17 cellular contexts compared by ENCODE assay signal in the genomic region with DNA sequence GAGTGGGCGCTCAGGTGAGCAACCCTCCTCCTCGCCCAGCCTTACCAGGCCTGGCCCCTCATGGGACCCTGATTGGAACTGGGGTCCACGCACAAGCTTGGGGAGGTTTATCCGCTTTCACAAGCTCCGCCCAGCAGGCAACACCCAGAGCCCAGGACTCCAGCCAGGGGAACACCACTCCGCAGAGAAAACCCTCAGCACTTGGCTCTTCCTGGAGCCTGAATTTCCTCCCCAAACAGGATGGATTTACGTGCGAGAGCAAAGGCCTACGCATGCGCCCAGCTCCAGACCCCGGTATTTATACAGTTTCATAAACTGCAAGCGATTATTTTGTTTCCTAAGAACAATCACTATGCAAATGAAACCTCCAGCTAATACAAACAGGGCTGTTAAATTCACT. TPM values are rescaled to one million over a fixed set of nuclear protein-coding genes. Genes with fewer than 3 reads are reported as not detected.
DNase-seq lines count a peak whose midpoint lies in the region; ATAC-seq, FAIRE-seq and TF ChIP-seq lines count a peak whose summit lies in the region.
"Had no signal": no experiment of that assay in that cellular context is flagged by ENCODE, and none has a peak within 500 bp of the region (broad histone marks: within the 10 kb centered on the region; RNA-seq: fewer than 3 reads in every experiment).

No MANE protein-coding gene starts in this region.

- WGBS in mesodermal cell (ENCODE audit: insufficient coverage in 2 of 2), 2 experiments: 74 to 77% methylated on average over 12 of the region's 12 CpGs

- peak overlapping the region; percentile 8 for H3K27ac ChIP-seq in mesodermal cell (ENCODE audit: low read depth, low read length, severe bottlenecking)
- H3K27ac ChIP-seq: C4-2B had no signal

- ATAC-seq in WTC11 (peak; percentile 11; the same call in 1 of the 2 replicates), GM21825 (IDR thresholded peaks at IDR 0.05; ENCODE audit: unreplicated experiment) (no peak)
- ATAC-seq: activated CD4-positive, alpha-beta T cell treated with anti-CD3 and anti-CD28 coated beads for 36 hours; HCT116 had no signal

- peak overlapping the region; percentile 73; the same call in 1 of the 2 replicates for H3K27ac Mint-ChIP-seq in WTC11
- no peak overlapping the region for H3K27ac Mint-ChIP-seq in activated naive CD8-positive, alpha-beta T cell treated with anti-CD3 and anti-CD28 coated beads for 36 hours
- H3K27ac Mint-ChIP-seq: activated CD4-positive, alpha-beta T cell treated with anti-CD3 and anti-CD28 coated beads for 36 hours; progenitor cell of endocrine pancreas had no signal

- no peak overlapping the region; the same call in 1 of the 2 replicates for H3K4me3 Mint-ChIP-seq in WTC11
- H3K4me3 Mint-ChIP-seq in activated naive CD8-positive, alpha-beta T cell treated with anti-CD3 and anti-CD28 coated beads for 36 hours: no peak overlapping the region
- H3K4me3 Mint-ChIP-seq: activated CD4-positive, alpha-beta T cell treated with anti-CD3 and anti-CD28 coated beads for 36 hours had no signal

- 0 out of 2 replicates have a peak, but pooled peaks cover 8% of the 10 kb centered on the region for H3K36me3 Mint-ChIP-seq in WTC11
- no peaks in the 10 kb centered on the region for H3K36me3 Mint-ChIP-seq in activated naive CD8-positive, alpha-beta T cell treated with anti-CD3 and anti-CD28 coated beads for 36 hours

- no peaks in the 10 kb centered on the region for H3K9me3 Mint-ChIP-seq in WTC11
- H3K9me3 Mint-ChIP-seq in activated naive CD8-positive, alpha-beta T cell treated with anti-CD3 and anti-CD28 coated beads for 36 hours: no peaks in the 10 kb centered on the region

- no peaks in the 10 kb centered on the region for H3K36me3 ChIP-seq in mesodermal cell (ENCODE audit: control insufficient read depth, insufficient read depth, low read length)

- CTCF ChIA-PET in WTC11 (lab: Charles Lee): interaction anchor here (0.6 to 1.9 kb wide), 6 partner anchors 18 to 189 kb away, joined by 3 to 7 read pairs (median 4); no protein-coding TSS in a partner anchor

- no peaks in the 10 kb centered on the region for H3K9me3 ChIP-seq in mesodermal cell (ENCODE audit: control insufficient read depth, low read length)

- DNase-seq in WTC11 (ENCODE audit: low spot score): no peak
- DNase-seq in fibroblast of the aortic adventitia (ENCODE audit: low read depth): peak; percentile 62
- peak; percentile 25 for DNase-seq in superior temporal gyrus (ENCODE audit: extremely low spot score)
- no peak for DNase-seq in activated naive CD8-positive, alpha-beta T cell treated with anti-CD3 and anti-CD28 coated beads for 36 hours
- DNase-seq in RCC 7860 (ENCODE audit: low spot score): no peak
- no peak for DNase-seq in HUDEP-2 (lab: John Stamatoyannopoulos, UW; ENCODE audit: unreplicated experiment in 76 of 76)
- DNase-seq: activated CD4-positive, alpha-beta T cell treated with anti-CD3 and anti-CD28 coated beads for 36 hours; activated gamma-delta T cell treated with Interleukin-2 at 50 U/mL for 16 hours; GF-D8; NCI-H446; SIG-M5 had no signal

- H3K4me3 ChIP-seq in fibroblast of the aortic adventitia (ENCODE audit: low read depth, low read length): no peak overlapping the region
- no peak overlapping the region for H3K4me3 ChIP-seq in mesodermal cell (ENCODE audit: extremely low read depth, insufficient read depth, low read length, poor library complexity, severe bottlenecking)

- no peaks in the 10 kb centered on the region; the same call in 1 of the 2 replicates for H3K27me3 Mint-ChIP-seq in WTC11 (ENCODE audit: low read depth)
- H3K27me3 Mint-ChIP-seq in activated naive CD8-positive, alpha-beta T cell treated with anti-CD3 and anti-CD28 coated beads for 36 hours: peaks cover 18% of the 10 kb centered on the region
- H3K27me3 Mint-ChIP-seq: progenitor cell of endocrine pancreas had no signal

- POLR2A ChIA-PET in WTC11 (lab: Charles Lee): no interaction called here

- peaks cover 65% of the 10 kb centered on the region for H3K4me1 ChIP-seq in mesodermal cell (ENCODE audit: control insufficient read depth, insufficient read depth, low read length, poor library complexity, severe bottlenecking)

- no peak for FAIRE-seq in RCC 7860 (lab: Jason Lieb, UNC)

- H3K4me1 Mint-ChIP-seq in WTC11: peaks cover 71% of the 10 kb centered on the region
- H3K4me1 Mint-ChIP-seq in activated naive CD8-positive, alpha-beta T cell treated with anti-CD3 and anti-CD28 coated beads for 36 hours: no peaks in the 10 kb centered on the region
- H3K4me1 Mint-ChIP-seq: activated CD4-positive, alpha-beta T cell treated with anti-CD3 and anti-CD28 coated beads for 36 hours had no signal

- no peak for TF ChIP-seq CTCF in WTC11 (IDR thresholded peaks at IDR 0.05)
- no peak for TF ChIP-seq CTCF in fibroblast of the aortic adventitia (IDR thresholded peaks at IDR 0.05; ENCODE audit: insufficient read depth, low read length)

TF ChIP-seq in WTC11, 78 proteins besides CTCF, POLR2A, EP300 and RAD21:
- TF ChIP-seq, protein P1, sequence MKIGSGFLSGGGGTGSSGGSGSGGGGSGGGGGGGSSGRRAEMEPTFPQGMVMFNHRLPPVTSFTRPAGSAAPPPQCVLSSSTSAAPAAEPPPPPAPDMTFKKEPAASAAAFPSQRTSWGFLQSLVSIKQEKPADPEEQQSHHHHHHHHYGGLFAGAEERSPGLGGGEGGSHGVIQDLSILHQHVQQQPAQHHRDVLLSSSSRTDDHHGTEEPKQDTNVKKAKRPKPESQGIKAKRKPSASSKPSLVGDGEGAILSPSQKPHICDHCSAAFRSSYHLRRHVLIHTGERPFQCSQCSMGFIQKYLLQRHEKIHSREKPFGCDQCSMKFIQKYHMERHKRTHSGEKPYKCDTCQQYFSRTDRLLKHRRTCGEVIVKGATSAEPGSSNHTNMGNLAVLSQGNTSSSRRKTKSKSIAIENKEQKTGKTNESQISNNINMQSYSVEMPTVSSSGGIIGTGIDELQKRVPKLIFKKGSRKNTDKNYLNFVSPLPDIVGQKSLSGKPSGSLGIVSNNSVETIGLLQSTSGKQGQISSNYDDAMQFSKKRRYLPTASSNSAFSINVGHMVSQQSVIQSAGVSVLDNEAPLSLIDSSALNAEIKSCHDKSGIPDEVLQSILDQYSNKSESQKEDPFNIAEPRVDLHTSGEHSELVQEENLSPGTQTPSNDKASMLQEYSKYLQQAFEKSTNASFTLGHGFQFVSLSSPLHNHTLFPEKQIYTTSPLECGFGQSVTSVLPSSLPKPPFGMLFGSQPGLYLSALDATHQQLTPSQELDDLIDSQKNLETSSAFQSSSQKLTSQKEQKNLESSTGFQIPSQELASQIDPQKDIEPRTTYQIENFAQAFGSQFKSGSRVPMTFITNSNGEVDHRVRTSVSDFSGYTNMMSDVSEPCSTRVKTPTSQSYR (CRISPR knock-in tag; IDR thresholded peaks at IDR 0.05): no peak

RNA-seq across cellular contexts. Expression of a gene that starts 22.9 kb away (rescaled TPM):
- 37.6 to 38.8 TPM (median 38.6 TPM) in 3 replicates for total RNA-seq in WTC11 (2021)
- total RNA-seq in fibroblast of the aortic adventitia (ENCODE audit: low replicate concordance): 7.3 and 13.5 TPM in 2 replicates
- polyA plus RNA-seq in mesodermal cell (2013, experiment 1 of 2): 20.3 TPM
- polyA plus RNA-seq in mesodermal cell (2013, experiment 2 of 2): 16.5 TPM
- total RNA-seq in activated naive CD8-positive, alpha-beta T cell treated with anti-CD3 and anti-CD28 coated beads for 36 hours: not detected
- total RNA-seq: activated CD4-positive, alpha-beta T cell treated with anti-CD3 and anti-CD28 coated beads for 36 hours; MCF 10A had no signal

Comparison
In these comparisons a context has a peak if more than half of its experiments do, and no peak if none do; other contexts are left out.
1. DNase-seq: peak in fibroblast of the aortic adventitia (single experiment) and superior temporal gyrus (single experiment); none in WTC11 (single experiment), activated naive CD8-positive, alpha-beta T cell treated with anti-CD3 and anti-CD28 coated beads for 36 hours (single experiment), RCC 7860 (single experiment) and HUDEP-2 (0 of 76).